In the genomic region with DNA sequence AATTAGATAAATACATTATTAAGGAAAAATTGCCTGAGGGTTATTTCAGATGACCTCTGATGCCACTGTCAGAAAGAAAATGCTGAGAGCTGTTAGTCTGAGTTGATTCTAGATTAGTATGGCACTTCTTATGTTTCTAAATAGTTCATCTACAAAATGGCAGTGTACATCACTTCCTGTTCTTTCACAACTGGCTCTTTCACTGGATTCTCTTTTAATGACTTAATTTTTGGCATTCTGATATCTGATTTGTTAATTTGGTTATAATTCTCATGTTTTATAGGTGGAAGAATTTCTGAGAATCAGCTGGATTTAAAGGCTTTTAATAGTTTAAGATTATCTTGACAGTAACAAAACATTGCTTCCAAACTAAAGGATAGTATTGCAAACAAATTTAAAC, we compare ENCODE assay signal across 1 cellular context.
A peak's percentile ranks its signal among the peaks of the same experiment; 100 is the strongest.
TF ChIP-seq lines count a peak whose summit lies in the region.

No MANE protein-coding gene starts in this region.

TF ChIP-seq in HEK293, 187 proteins besides CTCF, POLR2A, EP300 and RAD21 (continued from another document):
- TF ChIP-seq, protein P1, sequence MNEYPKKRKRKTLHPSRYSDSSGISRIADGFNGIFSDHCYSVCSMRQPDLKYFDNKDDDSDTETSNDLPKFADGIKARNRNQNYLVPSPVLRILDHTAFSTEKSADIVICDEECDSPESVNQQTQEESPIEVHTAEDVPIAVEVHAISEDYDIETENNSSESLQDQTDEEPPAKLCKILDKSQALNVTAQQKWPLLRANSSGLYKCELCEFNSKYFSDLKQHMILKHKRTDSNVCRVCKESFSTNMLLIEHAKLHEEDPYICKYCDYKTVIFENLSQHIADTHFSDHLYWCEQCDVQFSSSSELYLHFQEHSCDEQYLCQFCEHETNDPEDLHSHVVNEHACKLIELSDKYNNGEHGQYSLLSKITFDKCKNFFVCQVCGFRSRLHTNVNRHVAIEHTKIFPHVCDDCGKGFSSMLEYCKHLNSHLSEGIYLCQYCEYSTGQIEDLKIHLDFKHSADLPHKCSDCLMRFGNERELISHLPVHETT (tag by site-specific recombination; IDR thresholded peaks at IDR 0.05), result no peak
- TF ChIP-seq ZNF335 (tag by site-specific recombination; conservative IDR thresholded peaks at IDR 0.05), result 0 out of 2 replicates have a peak, but pooled peaks have one; percentile 11
- no peak for TF ChIP-seq ZNF549 (tag by site-specific recombination; IDR thresholded peaks at IDR 0.05)
